ENCODE assay signal across 20 cellular contexts in genomic region chr5:65821966-65822365, GRCh38.
DNase-seq lines count a peak whose midpoint lies in the region; ATAC-seq and TF ChIP-seq lines count a peak whose summit lies in the region.
"Had no signal": no experiment of that assay in that cellular context is flagged by ENCODE, and none has a peak within 500 bp of the region (broad histone marks: within the 10 kb centered on the region; RNA-seq: fewer than 3 reads in every experiment).

No MANE protein-coding gene starts in this region.

- no TSS peak for BruUV-seq in PC-9 (replicated peaks; lab: Mats Ljungman, UMichigan)

- intact Hi-C loops in PC-9 (cut with micrococcal nuclease; ENCODE audit: unreplicated experiment) = no loop called here

- H3K9me3 ChIP-seq in PC-9 (ENCODE audit: insufficient read depth, low read depth) (no peaks in the 10 kb centered on the region), skeletal muscle tissue (ENCODE audit: control insufficient read depth in 3 of 3, low read length in 3 of 3) (no peaks in the 10 kb centered on the region), osteoblast (ENCODE audit: low read depth, low read length) (no peaks in the 10 kb centered on the region)
- H3K9me3 ChIP-seq: esophagus squamous epithelium, left ventricle myocardium inferior, right atrium auricular region, thoracic aorta had no signal

- H2AFZ ChIP-seq in PC-9 (no peak overlapping the region), osteoblast (ENCODE audit: low read length) (no peak overlapping the region)

- H3K27ac ChIP-seq in PC-9 (peak overlapping the region; percentile 73), skeletal muscle tissue (ENCODE audit: low read depth, low read length) (peak overlapping the region; percentile 49), osteoblast (ENCODE audit: low read depth, low read length) (no peak overlapping the region)
- H3K27ac ChIP-seq: esophagus squamous epithelium, left ventricle myocardium inferior, right atrium auricular region, thoracic aorta had no signal

- H3K4me1 ChIP-seq in PC-9 (replicated peaks; ENCODE audit: insufficient read depth) (peaks cover 32% of the 10 kb centered on the region), skeletal muscle tissue (ENCODE audit: control insufficient read depth in 3 of 3, insufficient read depth in 3 of 3, low read length in 3 of 3) (peaks cover 4 to 8% (median 7%) of the 10 kb centered on the region in 3 donors), osteoblast (ENCODE audit: insufficient read depth, low read length) (peaks cover 7% of the 10 kb centered on the region)
- H3K4me1 ChIP-seq: esophagus squamous epithelium, left ventricle myocardium inferior, right atrium auricular region had no signal

- CTCF ChIA-PET in PC-9 (lab: Charles Lee) = no interaction called here

- DNase-seq in PC-9 = no peak
- no peak for DNase-seq in osteoblast (ENCODE audit: insufficient read length, low spot score, missing footprints)
- DNase-seq in NCI-H1092 treated with DMSO at 0.1 percent for 48 hours (lab: John Stamatoyannopoulos, UW) = no peak
- no peak for DNase-seq in SW480 (ENCODE audit: low spot score)
- DNase-seq: activated CD4-positive, alpha-beta memory T cell treated with anti-CD3 and anti-CD28 coated beads, Interleukin-2, amount 10 ng/mL, durations not matched to agents 7 days and 5 days; activated CD4-positive, CD25-positive, alpha-beta regulatory T cell; activated naive CD4-positive, alpha-beta T cell; anterior cingulate cortex; DMS79 treated with DMSO at 0.1 percent for 48 hours; esophagus squamous epithelium; left ventricle myocardium inferior; NCI-H1436 treated with DMSO at 0.1 percent for 48 hours; NCI-H2171 treated with DMSO at 0.1 percent for 48 hours; nucleus accumbens; stimulated activated CD4-positive, alpha-beta T cell treated with anti-CD3 and anti-CD28 coated beads, Interleukin-15, amount 100 ng/mL, for 24 hours had no signal

- H3K36me3 ChIP-seq in PC-9 (ENCODE audit: low read depth) = no peaks in the 10 kb centered on the region; the same call in 1 of the 2 replicates
- H3K36me3 ChIP-seq in skeletal muscle tissue (ENCODE audit: control insufficient read depth in 3 of 3, insufficient read depth in 3 of 3, low read length in 3 of 3) = no peaks in the 10 kb centered on the region
- no peaks in the 10 kb centered on the region for H3K36me3 ChIP-seq in osteoblast (ENCODE audit: insufficient read depth, low read length)
- H3K36me3 ChIP-seq: left ventricle myocardium inferior, right atrium auricular region, thoracic aorta had no signal

- H3K27me3 ChIP-seq in PC-9 (ENCODE audit: insufficient read depth, low read depth) = no peaks in the 10 kb centered on the region
- H3K27me3 ChIP-seq in skeletal muscle tissue (ENCODE audit: control insufficient read depth in 3 of 3, insufficient read depth in 3 of 3, low read length in 3 of 3) = no peaks in the 10 kb centered on the region
- H3K27me3 ChIP-seq in osteoblast (ENCODE audit: insufficient read depth, low read length) = no peaks in the 10 kb centered on the region
- H3K27me3 ChIP-seq: esophagus squamous epithelium, right atrium auricular region had no signal

- no peaks in the 10 kb centered on the region for H3K9me2 ChIP-seq in PC-9 (ENCODE audit: insufficient read depth)

- no peak for TF ChIP-seq CTCF in PC-9 (conservative IDR thresholded peaks at IDR 0.05)
- no peak for TF ChIP-seq CTCF in osteoblast (IDR thresholded peaks at IDR 0.05; ENCODE audit: extremely low read depth, low read depth, low read length)

- H3K4me3 ChIP-seq in PC-9 (no peak overlapping the region), skeletal muscle tissue (ENCODE audit: low read length in 3 of 3) (no peak overlapping the region), osteoblast (ENCODE audit: insufficient read depth, low read length) (no peak overlapping the region)
- H3K4me3 ChIP-seq: esophagus squamous epithelium, left ventricle myocardium inferior, right atrium auricular region, thoracic aorta had no signal

- no peak overlapping the region for H3K4me2 ChIP-seq in PC-9
- H3K4me2 ChIP-seq in osteoblast (ENCODE audit: insufficient read depth, low read length) = no peak overlapping the region

- H4K20me1 ChIP-seq in PC-9 (ENCODE audit: insufficient read depth) (no peaks in the 10 kb centered on the region), osteoblast (ENCODE audit: insufficient read depth, low read length) (no peaks in the 10 kb centered on the region)

- H3K9ac ChIP-seq in skeletal muscle tissue (ENCODE audit: low read depth in 1 of 3, low read length in 3 of 3) = no peak overlapping the region

- H3K79me2 ChIP-seq in PC-9 (ENCODE audit: low read depth) = no peaks in the 10 kb centered on the region
- H3K79me2 ChIP-seq in osteoblast (ENCODE audit: insufficient read depth, low read length) = no peaks in the 10 kb centered on the region

- ATAC-seq in GM18858 (IDR thresholded peaks at IDR 0.05; ENCODE audit: unreplicated experiment) (peak; percentile 35), HG02678 (IDR thresholded peaks at IDR 0.05; ENCODE audit: unreplicated experiment) (peak; percentile 42)

- peaks cover 16% of the 10 kb centered on the region; the same call in 1 of the 2 replicates for H3F3A ChIP-seq in PC-9 (ENCODE audit: insufficient read depth, low read depth)

- POLR2A ChIA-PET in PC-9 (lab: Charles Lee; ENCODE audit: unreplicated experiment) = interaction anchor here (2.2 kb wide), 1 partner anchor 10 kb away, joined by 16 read pairs; no protein-coding TSS in a partner anchor
